In the genomic region with DNA sequence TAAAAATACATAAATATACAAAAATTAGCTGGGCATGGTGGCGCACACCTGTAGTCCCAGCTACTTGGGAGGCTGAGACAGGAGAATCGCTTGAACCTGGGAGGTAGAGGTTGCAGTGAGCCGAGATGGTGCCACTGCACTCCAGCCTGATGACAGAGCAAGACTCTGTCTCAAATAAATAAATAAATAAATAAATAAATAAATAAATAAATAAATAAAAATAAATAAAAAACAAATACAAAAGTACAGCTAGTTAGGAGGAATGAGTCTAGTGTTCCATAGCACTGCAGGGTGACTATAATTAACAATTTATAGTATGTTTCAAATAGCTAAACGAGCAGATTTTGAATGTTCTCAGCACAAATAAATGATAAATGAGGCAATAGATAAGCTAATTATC, we compare ENCODE assay signal across 3 cellular contexts. TPM values are rescaled to one million over a fixed set of nuclear protein-coding genes. Genes with fewer than 3 reads are reported as not detected.
DNase-seq lines count a peak whose midpoint lies in the region; ATAC-seq and TF ChIP-seq lines count a peak whose summit lies in the region.
"Not testable (repeated sequence)": the region's sequence is repeated elsewhere in the genome, so short reads cannot be mapped to it uniquely, and the experiment has no call there.

No MANE protein-coding gene starts in this region.

- H3K36me3 ChIP-seq in HEK293 (ENCODE audit: control insufficient read depth in 2 of 2, insufficient read depth in 1 of 2, low read length in 2 of 2), result not testable (repeated sequence)

- ATAC-seq in WTC11, left lobe of liver: not testable (repeated sequence)

- H3K4me1 Mint-ChIP-seq in WTC11, result not testable (repeated sequence)

- not testable (repeated sequence) for TF ChIP-seq CTCF in HEK293 (tag by site-specific recombination; IDR thresholded peaks at IDR 0.05); WTC11 (IDR thresholded peaks at IDR 0.05)

- H3K27ac Mint-ChIP-seq in WTC11, result not testable (repeated sequence)

- not testable (repeated sequence) for H3K36me3 Mint-ChIP-seq in WTC11

- H3K9me3 Mint-ChIP-seq in WTC11, result peaks cover 31% of the 10 kb centered on the region

- not testable (repeated sequence) for DNase-seq in WTC11 (ENCODE audit: low spot score)
- peak; percentile 7 for DNase-seq in left lobe of liver (ENCODE audit: low spot score)

- not testable (repeated sequence) for H3K4me3 Mint-ChIP-seq in WTC11

- not testable (repeated sequence) for H3K4me1 ChIP-seq in HEK293 (ENCODE audit: control insufficient read depth, insufficient read depth, low read length)

- CTCF ChIA-PET in HEK293 (lab: Yijun Ruan, JAX), result interaction anchor here (1.2 kb wide), 1 partner anchor 574 kb away, joined by 3 read pairs; no protein-coding TSS in a partner anchor
- CTCF ChIA-PET in WTC11 (lab: Charles Lee), result not testable (repeated sequence)

- not testable (repeated sequence) for H3K4me3 ChIP-seq in HEK293 (ENCODE audit: low read depth, low read length)

- POLR2A ChIA-PET in HEK293 (lab: Yijun Ruan, JAX); WTC11 (lab: Charles Lee): not testable (repeated sequence)

- peaks cover 13% of the 10 kb centered on the region for H3K27me3 Mint-ChIP-seq in WTC11 (ENCODE audit: low read depth)

- not testable (repeated sequence) for H3K9me3 ChIP-seq in HEK293 (ENCODE audit: control insufficient read depth, insufficient read depth, low read depth, low read length)

- H3K27ac ChIP-seq in HEK293 (ENCODE audit: extremely low read depth, low read depth, low read length), result not testable (repeated sequence)

TF ChIP-seq in HEK293, 187 proteins besides CTCF, POLR2A, EP300 and RAD21 (continues in another document):
- TF ChIP-seq ZNF394 (tag by site-specific recombination; IDR thresholded peaks at IDR 0.05; ENCODE audit: borderline replicate concordance) (peak; percentile 83; the same call in 1 of the 2 replicates), ZXDB (tag by site-specific recombination; IDR thresholded peaks at IDR 0.05) (0 out of 2 replicates have a peak, but pooled peaks have one; percentile 40), ZNF140 (tag by site-specific recombination; IDR thresholded peaks at IDR 0.05) (0 out of 2 replicates have a peak, but pooled peaks have one; percentile 25), ZNF623 (tag by site-specific recombination; IDR thresholded peaks at IDR 0.05) (peak; percentile 46), ZNF664 (tag by site-specific recombination; IDR thresholded peaks at IDR 0.05) (0 out of 2 replicates have a peak, but pooled peaks have one; percentile 32), ZNF654 (tag by site-specific recombination; IDR thresholded peaks at IDR 0.05; ENCODE audit: low read depth) (peak; percentile 16; the same call in 1 of the 2 replicates), ZNF510 (tag by site-specific recombination; IDR thresholded peaks at IDR 0.05; ENCODE audit: insufficient replicate concordance) (peak; percentile 31), ZNF433 (tag by site-specific recombination; IDR thresholded peaks at IDR 0.05; ENCODE audit: low read depth) (0 out of 2 replicates have a peak, but pooled peaks have one; percentile 45), ZBTB8A (tag by site-specific recombination; IDR thresholded peaks at IDR 0.05) (peak; percentile 58; the same call in 1 of the 2 replicates), ZNF266 (tag by site-specific recombination; IDR thresholded peaks at IDR 0.05; ENCODE audit: low read depth) (0 out of 2 replicates have a peak, but pooled peaks have one; percentile 10), ZNF426 (tag by site-specific recombination; IDR thresholded peaks at IDR 0.05) (peak; percentile 70), ZNF555 (tag by site-specific recombination; conservative IDR thresholded peaks at IDR 0.05) (peak; percentile 69)
- TF ChIP-seq, protein P1, sequence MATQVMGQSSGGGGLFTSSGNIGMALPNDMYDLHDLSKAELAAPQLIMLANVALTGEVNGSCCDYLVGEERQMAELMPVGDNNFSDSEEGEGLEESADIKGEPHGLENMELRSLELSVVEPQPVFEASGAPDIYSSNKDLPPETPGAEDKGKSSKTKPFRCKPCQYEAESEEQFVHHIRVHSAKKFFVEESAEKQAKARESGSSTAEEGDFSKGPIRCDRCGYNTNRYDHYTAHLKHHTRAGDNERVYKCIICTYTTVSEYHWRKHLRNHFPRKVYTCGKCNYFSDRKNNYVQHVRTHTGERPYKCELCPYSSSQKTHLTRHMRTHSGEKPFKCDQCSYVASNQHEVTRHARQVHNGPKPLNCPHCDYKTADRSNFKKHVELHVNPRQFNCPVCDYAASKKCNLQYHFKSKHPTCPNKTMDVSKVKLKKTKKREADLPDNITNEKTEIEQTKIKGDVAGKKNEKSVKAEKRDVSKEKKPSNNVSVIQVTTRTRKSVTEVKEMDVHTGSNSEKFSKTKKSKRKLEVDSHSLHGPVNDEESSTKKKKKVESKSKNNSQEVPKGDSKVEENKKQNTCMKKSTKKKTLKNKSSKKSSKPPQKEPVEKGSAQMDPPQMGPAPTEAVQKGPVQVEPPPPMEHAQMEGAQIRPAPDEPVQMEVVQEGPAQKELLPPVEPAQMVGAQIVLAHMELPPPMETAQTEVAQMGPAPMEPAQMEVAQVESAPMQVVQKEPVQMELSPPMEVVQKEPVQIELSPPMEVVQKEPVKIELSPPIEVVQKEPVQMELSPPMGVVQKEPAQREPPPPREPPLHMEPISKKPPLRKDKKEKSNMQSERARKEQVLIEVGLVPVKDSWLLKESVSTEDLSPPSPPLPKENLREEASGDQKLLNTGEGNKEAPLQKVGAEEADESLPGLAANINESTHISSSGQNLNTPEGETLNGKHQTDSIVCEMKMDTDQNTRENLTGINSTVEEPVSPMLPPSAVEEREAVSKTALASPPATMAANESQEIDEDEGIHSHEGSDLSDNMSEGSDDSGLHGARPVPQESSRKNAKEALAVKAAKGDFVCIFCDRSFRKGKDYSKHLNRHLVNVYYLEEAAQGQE (tag by site-specific recombination; IDR thresholded peaks at IDR 0.05), result peak; percentile 63; the same call in 1 of the 2 replicates

TF ChIP-seq in WTC11, 78 proteins besides CTCF, POLR2A, EP300 and RAD21:
- TF ChIP-seq HMGA2 (CRISPR knock-in tag; IDR thresholded peaks at IDR 0.05), result peak; percentile 51; the same call in 1 of the 2 replicates

RNA-seq across cellular contexts. Expression of gene SFSWAP, which starts 4.2 kb away (rescaled TPM):
- total RNA-seq in WTC11 (2021), result 59.4 to 76.3 TPM (median 63.4 TPM) in 3 replicates
- total RNA-seq in left lobe of liver, result 15.7 TPM
